In genomic region chr17:82781894-82782274, GRCh38 we compare ENCODE assay signal across 8 cellular contexts. TPM values are rescaled to one million over a fixed set of nuclear protein-coding genes. Genes with fewer than 3 reads are reported as not detected.
DNase-seq lines count a peak whose midpoint lies in the region; ATAC-seq and TF ChIP-seq lines count a peak whose summit lies in the region.

No MANE protein-coding gene starts in this region.

- TF ChIP-seq POLR2A in gastroesophageal sphincter (IDR thresholded peaks at IDR 0.05) (no peak), ovary (IDR thresholded peaks at IDR 0.05) (no peak)

- peaks cover 0 to 39% of the 10 kb centered on the region in 2 donors for H3K36me3 ChIP-seq in gastroesophageal sphincter
- H3K36me3 ChIP-seq in ovary, result no peaks in the 10 kb centered on the region
- H3K36me3 ChIP-seq in thoracic aorta, result peaks cover 17% of the 10 kb centered on the region

- in situ Hi-C loops in SK-MEL-5 (cut with HindIII; ENCODE audit: low pct_unique_long_range_greater_than_20kb, low sequenced_read_pairs), result no loop called here

- H3K9me3 ChIP-seq in gastroesophageal sphincter, result no peaks in the 10 kb centered on the region
- H3K9me3 ChIP-seq in ovary, result no peaks in the 10 kb centered on the region
- no peaks in the 10 kb centered on the region for H3K9me3 ChIP-seq in thoracic aorta

- TF ChIP-seq CTCF in gastroesophageal sphincter (IDR thresholded peaks at IDR 0.05), result peak in 3 of 4 experiments; percentile 86 to 94 (median 93)
- peak; percentile 74 to 89 (median 89) for TF ChIP-seq CTCF in ovary (IDR thresholded peaks at IDR 0.05)
- TF ChIP-seq CTCF in thoracic aorta (IDR thresholded peaks at IDR 0.05), result peak; percentile 93

- peak; percentile 58 for DNase-seq in NCI-H2029 (lab: John Stamatoyannopoulos, UW)
- DNase-seq in NCI-H2029 treated with DMSO at 0.1 percent for 48 hours (lab: John Stamatoyannopoulos, UW), result no peak
- DNase-seq in M059J (ENCODE audit: low read depth), result peak; percentile 57
- peak; percentile 69 for DNase-seq in SK-MEL-5 (ENCODE audit: low read depth, low spot score)
- DNase-seq in activated gamma-delta T cell treated with Interleukin-2 at 50 U/mL for 16 hours, result peak; percentile 87
- peak; percentile 71 to 89 (median 84) for DNase-seq in ovary
- peak; percentile 32 for DNase-seq in thoracic aorta (ENCODE audit: low spot score)

- peak overlapping the region in 2 of 4 donors; percentile 1 to 15 for H3K27ac ChIP-seq in gastroesophageal sphincter
- no peak overlapping the region for H3K27ac ChIP-seq in ovary
- no peak overlapping the region for H3K27ac ChIP-seq in thoracic aorta

- H3K27me3 ChIP-seq in gastroesophageal sphincter (no peaks in the 10 kb centered on the region), ovary (no peaks in the 10 kb centered on the region), thoracic aorta (replicated peaks; ENCODE audit: insufficient read depth) (no peaks in the 10 kb centered on the region)

- WGBS in gastroesophageal sphincter (ENCODE audit: low coverage in 1 of 2), 2 donors, result 0 to 33% methylated on average over 1 to 2 of the region's 8 CpGs
- WGBS in ovary, 3 donors, result 23 to 29% (median 25%) methylated on average over 8 of the region's 8 CpGs

- intact Hi-C loops in ovary (cut with DNase I), result loop anchor here in 2 of 4 donors (5.0 to 10.0 kb wide), 2 partner anchors 125 to 133 kb away; no protein-coding TSS in a partner anchor

- TF ChIP-seq EP300 in gastroesophageal sphincter (IDR thresholded peaks at IDR 0.05), result no peak
- no peak for TF ChIP-seq EP300 in ovary (IDR thresholded peaks at IDR 0.05)

- H3K4me1 ChIP-seq in gastroesophageal sphincter (peaks cover 0 to 13% (median 0%) of the 10 kb centered on the region in 3 donors), ovary (ENCODE audit: insufficient read depth) (no peaks in the 10 kb centered on the region), thoracic aorta (ENCODE audit: control insufficient read depth in 1 of 2, low read depth in 2 of 2) (no peaks in the 10 kb centered on the region)

- no peak overlapping the region for H3K4me3 ChIP-seq in gastroesophageal sphincter
- no peak overlapping the region for H3K4me3 ChIP-seq in ovary
- no peak overlapping the region for H3K4me3 ChIP-seq in thoracic aorta

- ATAC-seq in gastroesophageal sphincter (peak; percentile 92), thoracic aorta (ENCODE audit: insufficient number of reproducible peaks, low FRiP score, low read depth) (no peak)

RNA-seq across cellular contexts. Expression of gene TBCD, which starts 30.0 kb away (rescaled TPM):
- 13.4 and 24.7 TPM in 2 replicates for total RNA-seq in M059J (2014; rRNA removed; shearing (Covaris generic))
- total RNA-seq in SK-MEL-5 (2014; rRNA removed; shearing (Covaris generic)), result 13.6 and 23.5 TPM in 2 replicates
- 25.8 and 38.3 TPM in 2 replicates for polyA plus RNA-seq in SK-MEL-5 (2015; cell fraction: cytosol; rRNA removed)
- 76.0 and 89.3 TPM in 2 replicates for polyA plus RNA-seq in SK-MEL-5 (2015; cell fraction: nucleus; rRNA removed)
- 10 to 100 TPM; 32.0 to 57.8 (median 47.0) TPM for total RNA-seq in gastroesophageal sphincter
- 10 to 100 TPM; 44.4 to 88.3 (median 71.4) TPM for total RNA-seq in ovary
- 10 to 100 TPM; 29.2 to 55.9 TPM for polyA plus RNA-seq in ovary
- 10 to 100 TPM; 55.0 to 55.5 TPM for total RNA-seq in thoracic aorta

RNA-seq across cellular contexts. Expression of gene FN3K, which starts 46.5 kb away (rescaled TPM):
- total RNA-seq in M059J (2014; rRNA removed; shearing (Covaris generic)), result 0.64 TPM in 1 of 2 replicates, not detected in the other
- total RNA-seq in SK-MEL-5 (2014; rRNA removed; shearing (Covaris generic)), result 1.1 and 1.7 TPM in 2 replicates
- polyA plus RNA-seq in SK-MEL-5 (2015; cell fraction: cytosol; rRNA removed), result 2.9 and 3.5 TPM in 2 replicates
- polyA plus RNA-seq in SK-MEL-5 (2015; cell fraction: nucleus; rRNA removed), result 6.3 and 9.6 TPM in 2 replicates
- total RNA-seq in gastroesophageal sphincter (10 to 100 TPM in 1 of 4 donors, 1 to 10 TPM in 3; 6.9 to 22.0 (median 8.6) TPM), ovary (100 to 1,000 TPM in 1 of 7 donors, 10 to 100 TPM in 6; 14.5 to 106 (median 44.6) TPM), thoracic aorta (10 to 100 TPM in 1 of 2 donors, 1 to 10 TPM in 1; 8.3 to 10.4 TPM)
- polyA plus RNA-seq in ovary, result 10 to 100 TPM; 12.0 to 22.0 TPM

RNA-seq across cellular contexts. Expression of gene ZNF750, which starts 57.9 kb away (rescaled TPM):
- total RNA-seq in M059J (2014; rRNA removed; shearing (Covaris generic)), result not detected in 2 replicates
- not detected in 2 replicates for total RNA-seq in SK-MEL-5 (2014; rRNA removed; shearing (Covaris generic))
- not detected in 2 replicates for polyA plus RNA-seq in SK-MEL-5 (2015; cell fraction: cytosol; rRNA removed)
- not detected in 2 replicates for polyA plus RNA-seq in SK-MEL-5 (2015; cell fraction: nucleus; rRNA removed)
- total RNA-seq in gastroesophageal sphincter (1 to 10 TPM in 2 of 4 donors, under 1 TPM in 1, not detected in 1; 0.46 to 1.6 (median 1.1) TPM), ovary (not detected), thoracic aorta (not detected)
- polyA plus RNA-seq in ovary, result under 1 TPM in 1 of 2 donors, not detected in 1; 0.02 TPM
